10 cellular contexts compared by ENCODE assay signal in the genomic region with DNA sequence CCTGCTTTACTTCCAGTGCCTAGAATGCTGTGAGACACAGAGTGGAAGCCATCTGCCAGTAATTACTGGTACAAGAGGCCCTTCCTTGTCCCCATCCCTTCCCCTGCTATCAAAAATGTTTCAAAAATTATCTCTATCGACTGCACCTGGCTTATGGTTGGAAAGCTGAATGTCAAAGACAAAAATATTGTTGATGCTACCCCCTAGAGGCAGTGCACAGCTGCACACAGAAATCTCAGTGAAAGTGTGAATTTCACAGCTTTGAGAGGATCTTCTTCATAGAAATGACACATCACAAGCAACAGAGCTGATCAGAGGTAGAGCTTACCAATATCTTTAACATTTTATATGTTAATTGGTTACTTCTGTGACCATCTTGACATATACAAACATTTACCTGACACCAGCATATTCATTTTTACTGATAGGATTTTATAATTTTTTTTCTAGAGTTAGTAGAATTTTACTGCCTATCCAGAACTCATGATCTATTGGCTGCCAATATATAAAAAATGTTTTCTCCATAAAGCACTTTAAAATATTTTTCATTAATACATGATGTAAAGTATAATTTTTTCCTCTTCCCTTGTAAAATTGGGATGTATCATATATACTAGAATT. TPM values are rescaled to one million over a fixed set of nuclear protein-coding genes. Genes with fewer than 3 reads are reported as not detected.
DNase-seq lines count a peak whose midpoint lies in the region; ATAC-seq and TF ChIP-seq lines count a peak whose summit lies in the region.
"Had no signal": no experiment of that assay in that cellular context is flagged by ENCODE, and none has a peak within 500 bp of the region (broad histone marks: within the 10 kb centered on the region; RNA-seq: fewer than 3 reads in every experiment).

No MANE protein-coding gene starts in this region.

- H3K36me3 Mint-ChIP-seq in CD4-positive, alpha-beta memory T cell, result no peaks in the 10 kb centered on the region
- H3K36me3 Mint-ChIP-seq: naive B cell had no signal

- H3K4me1 ChIP-seq in parathyroid adenoma, result no peaks in the 10 kb centered on the region
- no peaks in the 10 kb centered on the region for H3K4me1 ChIP-seq in CD4-positive, alpha-beta memory T cell (ENCODE audit: insufficient read depth, low read length)

- CTCF ChIA-PET in CD4-positive, alpha-beta memory T cell (lab: Charles Lee; ENCODE audit: partially characterized antibody), result interaction anchor here (1.0 to 1.7 kb wide), 2 partner anchors 19 to 297 kb away, joined by 3 to 13 read pairs; no protein-coding TSS in a partner anchor

- intact Hi-C loops in CD4-positive, alpha-beta memory T cell (cut with micrococcal nuclease), result no loop called here
- intact Hi-C loops in left ventricle myocardium superior (cut with micrococcal nuclease), result no loop called here

- no peak overlapping the region for H2AFZ ChIP-seq in parathyroid adenoma

- no peak overlapping the region for H3K4me3 ChIP-seq in astrocyte of the cerebellum (ENCODE audit: low read depth, low read length)
- H3K4me3 ChIP-seq in parathyroid adenoma (ENCODE audit: low read depth, low read length), result no peak overlapping the region
- H3K4me3 ChIP-seq in CD4-positive, alpha-beta memory T cell (ENCODE audit: low read length in 2 of 2), result no peak overlapping the region
- H3K4me3 ChIP-seq: thoracic aorta had no signal

- no peaks in the 10 kb centered on the region for H3K9me3 ChIP-seq in parathyroid adenoma (ENCODE audit: control insufficient read depth, low read length)
- H3K9me3 ChIP-seq in CD4-positive, alpha-beta memory T cell (ENCODE audit: control insufficient read depth in 1 of 2, low read length in 2 of 2), result no peaks in the 10 kb centered on the region
- H3K9me3 ChIP-seq: thoracic aorta had no signal

- H3K4me2 ChIP-seq in parathyroid adenoma (ENCODE audit: low read length), result no peak overlapping the region

- H3K4me3 Mint-ChIP-seq in CD4-positive, alpha-beta memory T cell, result no peak overlapping the region
- H3K4me3 Mint-ChIP-seq: naive B cell had no signal

- in situ Hi-C loops in astrocyte of the cerebellum (cut with HindIII; ENCODE audit: low sequenced_read_pairs), result no loop called here

- H3K27ac ChIP-seq in parathyroid adenoma, result no peak overlapping the region
- no peak overlapping the region for H3K27ac ChIP-seq in CD4-positive, alpha-beta memory T cell (ENCODE audit: low read depth, low read length)
- H3K27ac ChIP-seq: thoracic aorta had no signal

- TF ChIP-seq CTCF in astrocyte of the cerebellum (IDR thresholded peaks at IDR 0.05; ENCODE audit: low read depth, low read length, missing control alignments) (peak; percentile 71), parathyroid adenoma (IDR thresholded peaks at IDR 0.05) (peak; percentile 46)

- H3K27me3 Mint-ChIP-seq in CD4-positive, alpha-beta memory T cell, result peaks cover 16 to 17% of the 10 kb centered on the region in 2 donors

- H3K4me1 Mint-ChIP-seq in CD4-positive, alpha-beta memory T cell, result no peaks in the 10 kb centered on the region
- H3K4me1 Mint-ChIP-seq: naive B cell had no signal

- H3K27ac Mint-ChIP-seq in CD4-positive, alpha-beta memory T cell, result no peak overlapping the region

- peaks cover 0 to 6% (median 1%) of the 10 kb centered on the region in 8 donors for H3K9me3 Mint-ChIP-seq in CD4-positive, alpha-beta memory T cell

- DNase-seq in DMS 273 (lab: John Stamatoyannopoulos, UW; ENCODE audit: unreplicated experiment) (peak; percentile 49), DMS 273 treated with DMSO at 0.1 percent for 48 hours (lab: John Stamatoyannopoulos, UW) (no peak), astrocyte of the cerebellum (ENCODE audit: low read depth) (no peak), left ventricle myocardium superior (no peak)
- DNase-seq in CD4-positive, alpha-beta memory T cell, result no peak
- no peak for DNase-seq in stimulated activated CD8-positive, alpha-beta memory T cell treated with anti-CD3 and anti-CD28 coated beads, Interleukin-4, amount 100 ng/mL, for 48 hours
- DNase-seq: naive B cell had no signal

- no peaks in the 10 kb centered on the region for H3K79me2 ChIP-seq in parathyroid adenoma

- POLR2A ChIA-PET in CD4-positive, alpha-beta memory T cell (lab: Charles Lee; ENCODE audit: partially characterized antibody), result no interaction called here

- ATAC-seq in HG03565 (IDR thresholded peaks at IDR 0.05; ENCODE audit: unreplicated experiment), result peak; percentile 67
- ATAC-seq in left ventricle myocardium superior, result no peak

- no peaks in the 10 kb centered on the region for H3K36me3 ChIP-seq in parathyroid adenoma (ENCODE audit: control insufficient read depth, insufficient read depth, low read length)
- H3K36me3 ChIP-seq in CD4-positive, alpha-beta memory T cell (ENCODE audit: insufficient read depth, low read length), result no peaks in the 10 kb centered on the region
- H3K36me3 ChIP-seq: thoracic aorta had no signal

- no peaks in the 10 kb centered on the region for H3K27me3 ChIP-seq in parathyroid adenoma (ENCODE audit: control insufficient read depth, insufficient read depth, low read length)
- no peaks in the 10 kb centered on the region for H3K27me3 ChIP-seq in CD4-positive, alpha-beta memory T cell (ENCODE audit: insufficient read depth, low read length)

- no peak overlapping the region for H3K9ac ChIP-seq in parathyroid adenoma

RNA-seq across cellular contexts. Expression of gene TMEM132B, which starts 17.1 kb away (rescaled TPM):
- total RNA-seq in CD4-positive, alpha-beta memory T cell, result not detected
- not detected for polyA plus RNA-seq in CD4-positive, alpha-beta memory T cell
- 4.2 TPM for total RNA-seq in left ventricle myocardium superior
